ENCODE assay signal across 22 cellular contexts in genomic region chr6:15382089-15382488, GRCh38.
"Had no signal": no experiment of that assay in that cellular context is flagged by ENCODE, and none has a peak within 500 bp of the region (broad histone marks: within the 10 kb centered on the region; RNA-seq: fewer than 3 reads in every experiment).

No MANE protein-coding gene starts in this region.

- H3K36me3 ChIP-seq: lower lobe of right lung, neural progenitor cell, prostate gland, right atrium auricular region, tibial artery, uterus had no signal

- H3K9me3 ChIP-seq: lower lobe of right lung, prostate gland, right atrium auricular region, tibial artery, uterus had no signal

- H3K9ac ChIP-seq: neural progenitor cell had no signal

- DNase-seq: activated CD4-positive, alpha-beta T cell treated with anti-CD3 and anti-CD28 coated beads, Interleukin-2, amount 50 U/mL, for 48 hours; activated CD8-positive, alpha-beta memory T cell treated with anti-CD3 and anti-CD28 coated beads, Interleukin-2, amount 10 ng/mL, durations not matched to agents 7 days and 5 days; activated effector memory CD4-positive, alpha-beta T cell treated with Interleukin-2 at 50 U/mL for 16 hours; activated T-cell treated with anti-CD3 and anti-CD28 coated beads, Interleukin-2, amount 50 U/mL, for 1 hour; dorsolateral prefrontal cortex; foreskin keratinocyte; hippocampal formation; left colon; lower lobe of right lung; stimulated activated CD4-positive, alpha-beta T cell treated with anti-CD3 and anti-CD28 coated beads, Interleukin-2, amount 100 ng/mL, for 24 hours; stimulated activated naive CD8-positive, alpha-beta T cell treated with anti-CD3 and anti-CD28 coated beads, Interleukin-15, Interleukin-2, amounts not matched to agents 100 U/mL and 50 U/mL, for 24 hours; substantia nigra; T-helper 1 cell; T1000; tibial artery; uterus had no signal

- H3K4me2 ChIP-seq: neural progenitor cell had no signal

- H3K27me3 ChIP-seq: dorsolateral prefrontal cortex, foreskin keratinocyte, neural progenitor cell, right atrium auricular region, tibial artery, uterus had no signal

- H3K4me3 ChIP-seq: dorsolateral prefrontal cortex, lower lobe of right lung, neural progenitor cell, prostate gland, right atrium auricular region, tibial artery, uterus had no signal

- H3K27ac Mint-ChIP-seq: neural progenitor cell had no signal

- H2AFZ ChIP-seq: neural progenitor cell had no signal

- H3K27ac ChIP-seq: dorsolateral prefrontal cortex, foreskin keratinocyte, lower lobe of right lung, neural progenitor cell, prostate gland, right atrium auricular region, tibial artery, uterus had no signal

- H3K4me1 ChIP-seq: prostate gland, uterus had no signal

- ATAC-seq: activated CD4-positive, CD25-positive, alpha-beta regulatory T cell treated with anti-CD3 and anti-CD28 coated beads, Interleukin-2, amount 50 U/mL, for 24 hours; activated CD8-positive, alpha-beta memory T cell treated with anti-CD3 and anti-CD28 coated beads, Interleukin-2, amount 10 ng/mL, durations not matched to agents 7 days and 5 days; activated naive CD4-positive, alpha-beta T cell treated with anti-CD3 and anti-CD28 coated beads, Interleukin-2, amount 50 U/mL, for 72 hours; foreskin keratinocyte; left colon; lower lobe of right lung; stimulated activated naive CD8-positive, alpha-beta T cell treated with anti-CD3 and anti-CD28 coated beads, Interleukin-15, Interleukin-2, amounts not matched to agents 100 U/mL and 50 U/mL, for 24 hours had no signal

- H3K4me3 Mint-ChIP-seq: activated CD8-positive, alpha-beta memory T cell treated with anti-CD3 and anti-CD28 coated beads, Interleukin-2, amount 10 ng/mL, durations not matched to agents 7 days and 5 days; brain; neural progenitor cell had no signal

- H3K27me3 Mint-ChIP-seq: activated CD8-positive, alpha-beta memory T cell treated with anti-CD3 and anti-CD28 coated beads, Interleukin-2, amount 10 ng/mL, durations not matched to agents 7 days and 5 days; brain had no signal
